In the genomic region with DNA sequence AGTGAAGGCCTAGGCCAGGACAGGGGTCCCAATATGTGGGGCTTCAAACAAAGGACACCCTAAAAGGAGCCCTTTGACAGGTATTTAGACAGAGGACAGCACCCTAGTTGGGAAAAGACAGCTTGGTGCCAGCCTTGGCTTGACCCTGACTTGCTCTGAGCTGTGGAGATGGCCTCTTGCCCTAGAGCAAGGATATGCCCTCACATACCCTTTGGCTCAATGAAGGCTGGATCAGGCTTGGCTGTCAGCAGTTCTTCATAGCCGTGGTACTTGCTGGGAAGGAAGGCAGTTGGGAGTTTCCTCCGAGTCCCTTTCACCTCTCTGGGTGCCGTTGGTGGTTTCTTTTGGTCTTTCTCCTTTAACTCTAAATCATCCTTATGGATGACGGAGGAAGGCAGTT, we compare ENCODE assay signal across 19 cellular contexts.
"Had no signal": no experiment of that assay in that cellular context is flagged by ENCODE, and none has a peak within 500 bp of the region (broad histone marks: within the 10 kb centered on the region; RNA-seq: fewer than 3 reads in every experiment).

No MANE protein-coding gene starts in this region.

- H3K9me3 ChIP-seq: esophagus squamous epithelium, gastrocnemius medialis, heart right ventricle, left lung, lower lobe of right lung, mucosa of descending colon had no signal

- ATAC-seq: gastrocnemius medialis, left colon, mucosa of descending colon had no signal

- H3K4me1 ChIP-seq: esophagus squamous epithelium, gastrocnemius medialis, left lung, lower lobe of right lung had no signal

- H3K4me3 ChIP-seq: coronary artery, dorsolateral prefrontal cortex, esophagus squamous epithelium, gastrocnemius medialis, heart right ventricle, left lung, lower lobe of right lung, mucosa of descending colon had no signal

- H3K27ac ChIP-seq: coronary artery, dorsolateral prefrontal cortex, esophagus squamous epithelium, gastrocnemius medialis, heart right ventricle, left lung, lower lobe of right lung had no signal

- DNase-seq: dermis blood vessel endothelial cell; dorsolateral prefrontal cortex; effector CD4-positive, alpha-beta T cell; effector memory CD4-positive, alpha-beta T cell; esophagus squamous epithelium; foreskin fibroblast; foreskin melanocyte; gastrocnemius medialis; glutamatergic neuron; head of caudate nucleus; heart right ventricle; hippocampal formation; left colon; left lung; lower lobe of right lung; mesenchymal stem cell; mucosa of descending colon; naive B cell had no signal

- H3K27me3 ChIP-seq: dorsolateral prefrontal cortex, esophagus squamous epithelium, gastrocnemius medialis, heart right ventricle, left lung had no signal
